In genomic region chr11:62552931-62553838, GRCh38 we compare ENCODE assay signal across 1 cellular context.
TF ChIP-seq lines count a peak whose summit lies in the region.

No MANE protein-coding gene starts in this region.

TF ChIP-seq in HepG2, 621 proteins besides CTCF, POLR2A, EP300 and RAD21 (continued from another document and continues in another):
- TF ChIP-seq ZFP91 (CRISPR knock-in tag; IDR thresholded peaks at IDR 0.05; ENCODE audit: borderline replicate concordance) (peak; percentile 40; the same call in 1 of the 2 replicates), TRIM22 (IDR thresholded peaks at IDR 0.05) (no peak), IKZF1 (IDR thresholded peaks at IDR 0.05) (no peak), ZNF605 (CRISPR knock-in tag; IDR thresholded peaks at IDR 0.05) (no peak), NBN (conservative IDR thresholded peaks at IDR 0.05) (no peak), CENPX (CRISPR knock-in tag; IDR thresholded peaks at IDR 0.05) (no peak), ZNF639 (CRISPR knock-in tag; conservative IDR thresholded peaks at IDR 0.05) (no peak), ZNF747 (CRISPR knock-in tag; IDR thresholded peaks at IDR 0.05; ENCODE audit: borderline replicate concordance) (no peak), ZNF550 (CRISPR knock-in tag; IDR thresholded peaks at IDR 0.05; ENCODE audit: borderline replicate concordance) (no peak), PRDM15 (CRISPR knock-in tag; IDR thresholded peaks at IDR 0.05) (no peak), MYC (CRISPR knock-in tag; IDR thresholded peaks at IDR 0.05; ENCODE audit: borderline replicate concordance) (no peak), ZNF557 (CRISPR knock-in tag; IDR thresholded peaks at IDR 0.05) (no peak), MIXL1 (CRISPR knock-in tag; IDR thresholded peaks at IDR 0.05) (no peak), PRPF4 (IDR thresholded peaks at IDR 0.05; ENCODE audit: low read depth, low read length, poor library complexity, severe bottlenecking) (no peak), RCOR2 (CRISPR knock-in tag; IDR thresholded peaks at IDR 0.05) (no peak), AHR (CRISPR knock-in tag; IDR thresholded peaks at IDR 0.05) (no peak), ZGPAT (CRISPR knock-in tag; IDR thresholded peaks at IDR 0.05) (0 out of 2 replicates have a peak, but pooled peaks have one; percentile 25), MTF1 (CRISPR knock-in tag; IDR thresholded peaks at IDR 0.05) (no peak), ZNF678 (CRISPR knock-in tag; IDR thresholded peaks at IDR 0.05) (no peak), AGO2 (optimal IDR thresholded peaks at IDR 0.05; ENCODE audit: low read depth, low read length) (no peak), FOXO1 (CRISPR knock-in tag; IDR thresholded peaks at IDR 0.05) (0 out of 2 replicates have a peak, but pooled peaks have one; percentile 9), ZSCAN25 (CRISPR knock-in tag; IDR thresholded peaks at IDR 0.05) (no peak), ZFY (CRISPR knock-in tag; IDR thresholded peaks at IDR 0.05) (0 out of 2 replicates have a peak, but pooled peaks have one; percentile 28), ATF1 (CRISPR knock-in tag; IDR thresholded peaks at IDR 0.05) (no peak), ARNT (IDR thresholded peaks at IDR 0.05) (no peak), IKZF4 (CRISPR knock-in tag; IDR thresholded peaks at IDR 0.05; ENCODE audit: borderline replicate concordance, low read depth, not compliant biosample characterization) (peak; percentile 19), HOXA3 (CRISPR knock-in tag; IDR thresholded peaks at IDR 0.05) (no peak), ZNF20 (CRISPR knock-in tag; IDR thresholded peaks at IDR 0.05) (no peak), MEIS2 (CRISPR knock-in tag; IDR thresholded peaks at IDR 0.05) (no peak), TEAD3 (CRISPR knock-in tag; optimal IDR thresholded peaks at IDR 0.05; ENCODE audit: borderline replicate concordance) (peak; percentile 41), KAT2B (IDR thresholded peaks at IDR 0.05; ENCODE audit: borderline replicate concordance, low read depth, low read length) (no peak), PATZ1 (CRISPR knock-in tag; IDR thresholded peaks at IDR 0.05) (peak; percentile 47; the same call in 1 of the 2 replicates), ZSCAN9 (CRISPR knock-in tag; IDR thresholded peaks at IDR 0.05; ENCODE audit: borderline replicate concordance) (no peak), ZNF687 (CRISPR knock-in tag; IDR thresholded peaks at IDR 0.05) (peak; percentile 59), MBD4 (IDR thresholded peaks at IDR 0.05; ENCODE audit: borderline replicate concordance, low read length) (no peak), ARID4A (CRISPR knock-in tag; IDR thresholded peaks at IDR 0.05; ENCODE audit: borderline replicate concordance) (peak; percentile 35; the same call in 1 of the 2 replicates), LCORL (IDR thresholded peaks at IDR 0.05) (no peak), LCORL (CRISPR knock-in tag; IDR thresholded peaks at IDR 0.05) (0 out of 2 replicates have a peak, but pooled peaks have one; percentile 26), GPN1 (CRISPR knock-in tag; IDR thresholded peaks at IDR 0.05; ENCODE audit: borderline replicate concordance) (no peak), ZFP41 (CRISPR knock-in tag; IDR thresholded peaks at IDR 0.05; ENCODE audit: borderline replicate concordance) (no peak), THAP11 (CRISPR knock-in tag; IDR thresholded peaks at IDR 0.05) (no peak), ZNF432 (CRISPR knock-in tag; IDR thresholded peaks at IDR 0.05; ENCODE audit: borderline replicate concordance) (no peak), BRD4 (CRISPR knock-in tag; IDR thresholded peaks at IDR 0.05) (no peak), ZNF501 (CRISPR knock-in tag; IDR thresholded peaks at IDR 0.05) (no peak), TEF (CRISPR knock-in tag; IDR thresholded peaks at IDR 0.05) (no peak)
